In genomic region chr1:779621-780020, GRCh38 we compare ENCODE assay signal across 8 cellular contexts.
DNase-seq lines count a peak whose midpoint lies in the region; ATAC-seq and TF ChIP-seq lines count a peak whose summit lies in the region.
"Not testable (repeated sequence)": the region's sequence is repeated elsewhere in the genome, so short reads cannot be mapped to it uniquely, and the experiment has no call there.

No MANE protein-coding gene starts in this region.

- DNase-seq in CD8-positive, alpha-beta T cell; esophagus muscularis mucosa (ENCODE audit: extremely low spot score); osteocyte (ENCODE audit: extremely low spot score, unreplicated experiment): not testable (repeated sequence)
- DNase-seq in IMR-90 (peak; percentile 28), adrenal gland (peak in 5 of 7 donors; percentile 14 to 28 (median 16)), iris pigment epithelial cell (ENCODE audit: low read depth) (peak; percentile 38), suprapubic skin (ENCODE audit: low spot score in 2 of 2) (peak; percentile 58 to 67)

- TF ChIP-seq RAD21 in IMR-90 (IDR thresholded peaks at IDR 0.05; ENCODE audit: low read length): not testable (repeated sequence)

- in situ Hi-C loops in IMR-90 (cut with MboI; ENCODE audit: low sequenced_read_pairs): not testable (repeated sequence)

- dilution Hi-C loops in IMR-90 (cut with HindIII; ENCODE audit: low sequenced_read_pairs, unreplicated experiment): not testable (repeated sequence)

- H3K14ac ChIP-seq in IMR-90 (replicated peaks; ENCODE audit: low read depth, low read length): not testable (repeated sequence)

- not testable (repeated sequence) for H3K27me3 ChIP-seq in CD8-positive, alpha-beta T cell (ENCODE audit: insufficient read depth, low read length); IMR-90 (ENCODE audit: control insufficient read depth, insufficient read depth, low read length); adrenal gland; esophagus muscularis mucosa; suprapubic skin

- not testable (repeated sequence) for H3K9ac ChIP-seq in IMR-90 (ENCODE audit: low read depth, low read length)

- H2BK5ac ChIP-seq in IMR-90 (ENCODE audit: low read depth, low read length, poor library complexity, severe bottlenecking): not testable (repeated sequence)

- H4K8ac ChIP-seq in IMR-90 (ENCODE audit: low read depth in 2 of 2, low read length in 2 of 2): not testable (repeated sequence)

- not testable (repeated sequence) for BruUV-seq in IMR-90 (replicated peaks; lab: Mats Ljungman, UMichigan)

- H3K27me3 Mint-ChIP-seq in CD8-positive, alpha-beta T cell (ENCODE audit: low read depth); T-helper 1 cell treated with Interleukin-12 subunit alpha and Interleukin-12 subunit beta and Interleukin-4 antibody, amounts not matched to agents 30 μg/mL and 1 μg/mL, for 36 hours (ENCODE audit: low read depth); osteocyte (ENCODE audit: unreplicated experiment): not testable (repeated sequence)

- not testable (repeated sequence) for H3K4me1 ChIP-seq in CD8-positive, alpha-beta T cell (ENCODE audit: insufficient read depth, low read length); IMR-90 (ENCODE audit: control insufficient read depth, insufficient read depth, low read length); adrenal gland (replicated peaks in 1 of 2)
- H3K4me1 ChIP-seq in esophagus muscularis mucosa: peaks cover 3 to 13% (median 12%) of the 10 kb centered on the region in 4 donors
- H3K4me1 ChIP-seq in suprapubic skin: peaks cover 12% of the 10 kb centered on the region

- H2BK120ac ChIP-seq in IMR-90 (ENCODE audit: low read depth, low read length): not testable (repeated sequence)

- peak overlapping the region; percentile 36; the same call in 1 of the 2 replicates for H3K4me2 ChIP-seq in IMR-90 (ENCODE audit: low read depth, low read length)

- H3K18ac ChIP-seq in IMR-90 (ENCODE audit: low read depth, low read length): not testable (repeated sequence)

- H4K5ac ChIP-seq in IMR-90 (ENCODE audit: low read depth, low read length): not testable (repeated sequence)

- H3K36me3 ChIP-seq in CD8-positive, alpha-beta T cell (ENCODE audit: insufficient read depth, low read length); IMR-90 (ENCODE audit: control insufficient read depth, insufficient read depth, low read length); adrenal gland (replicated peaks in 1 of 2); esophagus muscularis mucosa; suprapubic skin: not testable (repeated sequence)

- POLR2A ChIA-PET in CD8-positive, alpha-beta T cell (lab: Charles Lee); IMR-90 (lab: Charles Lee; ENCODE audit: unreplicated experiment): not testable (repeated sequence)

- H3K4ac ChIP-seq in IMR-90 (ENCODE audit: low read depth, low read length): not testable (repeated sequence)

- H4K91ac ChIP-seq in IMR-90 (ENCODE audit: insufficient read depth, low read depth, low read length): not testable (repeated sequence)

- not testable (repeated sequence) for H3K79me1 ChIP-seq in IMR-90 (ENCODE audit: low read depth in 1 of 2, low read length in 2 of 2)

- CTCF ChIA-PET in CD8-positive, alpha-beta T cell (lab: Charles Lee); IMR-90 (lab: Yijun Ruan, JAX): not testable (repeated sequence)

- not testable (repeated sequence) for H3K4me1 Mint-ChIP-seq in CD8-positive, alpha-beta T cell (ENCODE audit: low read depth); T-helper 1 cell treated with Interleukin-12 subunit alpha and Interleukin-12 subunit beta and Interleukin-4 antibody, amounts not matched to agents 30 μg/mL and 1 μg/mL, for 36 hours (ENCODE audit: low read depth); osteocyte (ENCODE audit: unreplicated experiment)

- H3K56ac ChIP-seq in IMR-90 (ENCODE audit: extremely low read depth, insufficient read depth, low read length): not testable (repeated sequence)

- not testable (repeated sequence) for H3K9me3 ChIP-seq in CD8-positive, alpha-beta T cell (ENCODE audit: low read length); IMR-90 (ENCODE audit: control insufficient read depth, insufficient read depth, low read length); adrenal gland (replicated peaks in 1 of 3); esophagus muscularis mucosa; suprapubic skin

- H3K27ac ChIP-seq in CD8-positive, alpha-beta T cell (ENCODE audit: low read depth, low read length); IMR-90 (ENCODE audit: insufficient read depth, low read length); adrenal gland; esophagus muscularis mucosa (replicated peaks in 1 of 4); suprapubic skin: not testable (repeated sequence)

- not testable (repeated sequence) for H4K20me1 ChIP-seq in IMR-90 (ENCODE audit: insufficient read depth, low read length)

- H3K23ac ChIP-seq in IMR-90 (ENCODE audit: low read depth, low read length): not testable (repeated sequence)

- not testable (repeated sequence) for ATAC-seq in CD8-positive, alpha-beta T cell; IMR-90 (ENCODE audit: low read depth)

- H3K4me3 ChIP-seq in CD8-positive, alpha-beta T cell (ENCODE audit: low read depth, low read length); IMR-90 (ENCODE audit: insufficient read depth, low read depth, low read length): not testable (repeated sequence)
- H3K4me3 ChIP-seq in adrenal gland: peak overlapping the region in 1 of 4 donors; percentile 43
- peak overlapping the region; percentile 30 to 74 (median 64) for H3K4me3 ChIP-seq in esophagus muscularis mucosa
- peak overlapping the region; percentile 68 for H3K4me3 ChIP-seq in suprapubic skin

- not testable (repeated sequence) for H2AK9ac ChIP-seq in IMR-90 (replicated peaks; ENCODE audit: low read depth, low read length, poor library complexity)

- H3K27ac Mint-ChIP-seq in CD8-positive, alpha-beta T cell: peak overlapping the region; percentile 100
- H3K27ac Mint-ChIP-seq in T-helper 1 cell treated with Interleukin-12 subunit alpha and Interleukin-12 subunit beta and Interleukin-4 antibody, amounts not matched to agents 30 μg/mL and 1 μg/mL, for 36 hours: peak overlapping the region; percentile 100
- H3K27ac Mint-ChIP-seq in osteocyte (ENCODE audit: unreplicated experiment): peak overlapping the region; percentile 99

- not testable (repeated sequence) for H3K36me3 Mint-ChIP-seq in CD8-positive, alpha-beta T cell; T-helper 1 cell treated with Interleukin-12 subunit alpha and Interleukin-12 subunit beta and Interleukin-4 antibody, amounts not matched to agents 30 μg/mL and 1 μg/mL, for 36 hours (ENCODE audit: low read depth); osteocyte (ENCODE audit: unreplicated experiment)

- not testable (repeated sequence) for H2AFZ ChIP-seq in IMR-90 (replicated peaks; ENCODE audit: low read length, poor library complexity)

- H3K9me3 Mint-ChIP-seq in CD8-positive, alpha-beta T cell; T-helper 1 cell treated with Interleukin-12 subunit alpha and Interleukin-12 subunit beta and Interleukin-4 antibody, amounts not matched to agents 30 μg/mL and 1 μg/mL, for 36 hours; osteocyte (ENCODE audit: unreplicated experiment): not testable (repeated sequence)

- peak overlapping the region; percentile 98 for H3K4me3 Mint-ChIP-seq in CD8-positive, alpha-beta T cell
- H3K4me3 Mint-ChIP-seq in T-helper 1 cell treated with Interleukin-12 subunit alpha and Interleukin-12 subunit beta and Interleukin-4 antibody, amounts not matched to agents 30 μg/mL and 1 μg/mL, for 36 hours: peak overlapping the region; percentile 97
- peak overlapping the region; percentile 96 for H3K4me3 Mint-ChIP-seq in osteocyte (ENCODE audit: unreplicated experiment)

- H2BK15ac ChIP-seq in IMR-90 (ENCODE audit: low read depth, low read length): not testable (repeated sequence)

- not testable (repeated sequence) for H3K9me1 ChIP-seq in IMR-90 (ENCODE audit: insufficient read depth, low read length)

- TF ChIP-seq EP300 in esophagus muscularis mucosa (IDR thresholded peaks at IDR 0.05); suprapubic skin (IDR thresholded peaks at IDR 0.05): not testable (repeated sequence)

- TF ChIP-seq POLR2A in IMR-90 (IDR thresholded peaks at IDR 0.05; ENCODE audit: low read depth, low read length); adrenal gland (IDR thresholded peaks at IDR 0.05); esophagus muscularis mucosa (IDR thresholded peaks at IDR 0.05; ENCODE audit: low read depth); suprapubic skin (IDR thresholded peaks at IDR 0.05): not testable (repeated sequence)

- TF ChIP-seq CTCF in CD8-positive, alpha-beta T cell (IDR thresholded peaks at IDR 0.05); IMR-90 (conservative IDR thresholded peaks at IDR 0.05; ENCODE audit: low read depth, low read length); adrenal gland (IDR thresholded peaks at IDR 0.05); esophagus muscularis mucosa (IDR thresholded peaks at IDR 0.05); osteocyte (IDR thresholded peaks at IDR 0.05); suprapubic skin (IDR thresholded peaks at IDR 0.05): not testable (repeated sequence)

- WGBS in IMR-90 (ENCODE audit: extremely low coverage in 2 of 2, insufficient read length in 1 of 2), 2 experiments: no CpG with 5 or more reads among the region's 13 CpGs
- WGBS in adrenal gland, 4 donors: 66 to 86% (median 78%) methylated on average over 13 of the region's 13 CpGs
- 52% methylated on average over 11 of the region's 13 CpGs for WGBS in esophagus muscularis mucosa
- 59% methylated on average over 9 of the region's 13 CpGs for WGBS in suprapubic skin

- not testable (repeated sequence) for H2AK5ac ChIP-seq in IMR-90 (ENCODE audit: low read depth, low read length)

- H2BK20ac ChIP-seq in IMR-90 (ENCODE audit: low read depth, low read length): not testable (repeated sequence)

- intact Hi-C loops in CD8-positive, alpha-beta T cell (cut with DNase I, micrococcal nuclease): loop anchor here in 1 of 2 experiments (2.0 to 10.0 kb wide), 2 partner anchors 47 to 335 kb away; partner anchors contain the start of gene C1orf159
- intact Hi-C loops in IMR-90 (cut with micrococcal nuclease); adrenal gland (cut with DNase I); esophagus muscularis mucosa (cut with DNase I): not testable (repeated sequence)
